ENCODE assay signal across 8 cellular contexts in the genomic region with DNA sequence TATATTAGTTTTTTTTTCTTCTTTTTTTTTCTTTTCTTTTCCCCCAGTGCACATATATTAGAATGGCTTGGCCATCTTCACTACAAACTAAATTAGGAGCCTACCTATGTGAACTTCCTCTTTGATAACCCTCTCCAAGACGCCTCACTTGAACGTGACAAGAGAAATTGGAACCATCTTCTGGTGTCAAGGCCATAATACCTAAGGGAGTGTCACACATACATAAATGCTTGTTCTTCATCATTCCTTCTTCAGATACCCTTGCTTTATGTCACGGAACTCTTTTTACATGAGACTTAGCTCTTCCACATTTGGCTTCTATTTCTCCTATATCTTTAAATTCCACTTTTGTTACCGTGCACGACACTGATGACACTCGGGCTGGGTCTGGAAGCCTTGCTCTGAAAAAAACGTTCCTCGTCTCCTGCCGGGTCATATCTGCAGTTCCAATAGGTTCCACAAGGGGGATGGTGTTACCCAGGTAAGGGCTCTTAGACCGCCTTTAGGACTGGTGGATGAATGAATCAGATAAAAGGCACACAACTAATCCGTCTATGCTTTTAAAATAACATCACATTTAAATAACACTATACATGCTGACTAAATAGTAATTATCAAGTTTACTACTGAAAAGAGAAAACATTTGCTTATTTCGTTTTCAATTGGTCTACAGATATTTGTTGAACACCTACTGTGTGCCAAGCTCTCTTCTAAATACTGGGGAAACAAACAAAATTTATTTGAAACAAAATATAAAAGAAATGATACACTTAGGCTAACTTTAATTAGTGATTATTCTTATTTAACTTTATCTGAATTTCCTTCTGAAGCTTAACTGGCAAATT. TPM values are rescaled to one million over a fixed set of nuclear protein-coding genes. Genes with fewer than 3 reads are reported as not detected.
DNase-seq lines count a peak whose midpoint lies in the region; ATAC-seq and TF ChIP-seq lines count a peak whose summit lies in the region.

No MANE protein-coding gene starts in this region.

- TF ChIP-seq CTCF in GM12873 (IDR thresholded peaks at IDR 0.05; ENCODE audit: insufficient read depth, low read depth, low read length, missing control alignments) (peak; percentile 68), H9 (conservative IDR thresholded peaks at IDR 0.05) (peak; percentile 71), WERI-Rb-1 (IDR thresholded peaks at IDR 0.05; ENCODE audit: low read depth, low read length) (peak; percentile 60), mammary epithelial cell (conservative IDR thresholded peaks at IDR 0.05 in 1 of 2, IDR thresholded peaks at IDR 0.05 in 1 of 2; ENCODE audit: extremely low read depth in 1 of 2, insufficient read depth in 1 of 2, low read depth in 1 of 2, low read length in 2 of 2) (peak; percentile 58 to 76), liver (IDR thresholded peaks at IDR 0.05; ENCODE audit: low read depth, low read length, missing input control) (peak; percentile 66)

- H3K4ac ChIP-seq in H9 (ENCODE audit: low read depth, low read length), result no peak overlapping the region

- no peaks in the 10 kb centered on the region for H3K79me2 ChIP-seq in H9 (ENCODE audit: insufficient read depth, low read length)
- H3K79me2 ChIP-seq in mammary epithelial cell (ENCODE audit: insufficient read depth, low read length), result no peaks in the 10 kb centered on the region

- no peak overlapping the region for H2BK20ac ChIP-seq in H9 (ENCODE audit: low read depth, low read length, poor library complexity, severe bottlenecking)

- H3K9me3 ChIP-seq in H9 (ENCODE audit: control insufficient read depth, low read depth, low read length), result peaks cover 34% of the 10 kb centered on the region
- H3K9me3 ChIP-seq in WERI-Rb-1 (ENCODE audit: severe bottlenecking), result no peaks in the 10 kb centered on the region
- no peaks in the 10 kb centered on the region for H3K9me3 ChIP-seq in mammary epithelial cell (replicated peaks; ENCODE audit: insufficient read depth, low read length)
- H3K9me3 ChIP-seq in liver (ENCODE audit: control insufficient read depth in 4 of 4, low read length in 3 of 4), result no peaks in the 10 kb centered on the region

- no peak overlapping the region for H3K27ac Mint-ChIP-seq in H9

- CTCF ChIA-PET in mammary epithelial cell (lab: Charles Lee; ENCODE audit: low non-redundant PET), result no interaction called here

- H2BK12ac ChIP-seq in H9 (ENCODE audit: insufficient read length, low read depth, low read length), result no peak overlapping the region

- H4K5ac ChIP-seq in H9 (ENCODE audit: insufficient read length, low read depth, low read length), result no peak overlapping the region

- DNase-seq in H9, result peak; percentile 51
- DNase-seq in NCI-H1417 (lab: John Stamatoyannopoulos, UW), result peak; percentile 52 to 80 (median 55)
- DNase-seq in WERI-Rb-1, result peak; percentile 80
- peak; percentile 55 for DNase-seq in mammary epithelial cell
- peak; percentile 76 for DNase-seq in stimulated activated CD8-positive, alpha-beta memory T cell treated with anti-CD3 and anti-CD28 coated beads, Interleukin-4, amount 100 ng/mL, for 48 hours

- no peak overlapping the region for H2BK5ac ChIP-seq in H9 (ENCODE audit: insufficient read length, low read length)

- H3K23me2 ChIP-seq in H9 (ENCODE audit: insufficient read length, low read depth, low read length, poor library complexity, severe bottlenecking), result no peaks in the 10 kb centered on the region

- no peak overlapping the region for H2BK120ac ChIP-seq in H9 (ENCODE audit: low read depth, low read length, poor library complexity, severe bottlenecking)

- no peak overlapping the region for H3K14ac ChIP-seq in H9 (ENCODE audit: insufficient read depth, low read length)

- intact Hi-C loops in mammary epithelial cell (cut with micrococcal nuclease), result loop anchor here (1.0 to 5.0 kb wide), 2 partner anchors 66 to 235 kb away; no protein-coding TSS in a partner anchor

- no peak overlapping the region for H2BK15ac ChIP-seq in H9 (ENCODE audit: low read depth, low read length)

- H3K4me1 Mint-ChIP-seq in H9, result peaks cover 0 to 2% of the 10 kb centered on the region in 2 experiments; a peak in 2 of 4 replicates

- H3K27ac ChIP-seq in H9 (ENCODE audit: insufficient read length, low read depth, low read length) (no peak overlapping the region), WERI-Rb-1 (no peak overlapping the region), mammary epithelial cell (ENCODE audit: insufficient read depth, low read depth, low read length) (no peak overlapping the region), liver (ENCODE audit: low read depth in 1 of 2, low read length in 2 of 2) (no peak overlapping the region)

- H3K27me3 ChIP-seq in H9 (ENCODE audit: insufficient read depth, low read length), result no peaks in the 10 kb centered on the region
- peaks cover 6% of the 10 kb centered on the region for H3K27me3 ChIP-seq in WERI-Rb-1 (ENCODE audit: insufficient read depth, low read depth, severe bottlenecking)
- no peaks in the 10 kb centered on the region for H3K27me3 ChIP-seq in mammary epithelial cell (ENCODE audit: insufficient read depth, low read length)
- no peaks in the 10 kb centered on the region for H3K27me3 ChIP-seq in liver (ENCODE audit: control insufficient read depth in 4 of 4, insufficient read depth in 4 of 4, low read length in 3 of 4)

- BruUV-seq in mammary epithelial cell (replicated peaks; lab: Mats Ljungman, UMichigan), result no TSS peak

- H3K4me3 ChIP-seq in WERI-Rb-1 (ENCODE audit: low read depth, low read length) (no peak overlapping the region), mammary epithelial cell (replicated peaks in 1 of 3; ENCODE audit: insufficient read depth in 1 of 3, low read depth in 2 of 3, low read length in 3 of 3) (no peak overlapping the region), liver (ENCODE audit: low read depth in 1 of 3, low read length in 3 of 3) (no peak overlapping the region)

- no peak overlapping the region for H3K4me3 Mint-ChIP-seq in H9

- H4K91ac ChIP-seq in H9 (ENCODE audit: insufficient read length, low read depth, low read length), result no peak overlapping the region

- H3K4me1 ChIP-seq in H9 (ENCODE audit: insufficient read depth, low read length) (no peaks in the 10 kb centered on the region), mammary epithelial cell (ENCODE audit: insufficient read depth, low read length) (no peaks in the 10 kb centered on the region), liver (ENCODE audit: control insufficient read depth in 4 of 4, insufficient read depth in 4 of 4, low read length in 3 of 4) (no peaks in the 10 kb centered on the region)

- in situ Hi-C loops in mammary epithelial cell (cut with MboI; ENCODE audit: low sequenced_read_pairs in 2 of 2), result no loop called here

- H3K79me1 ChIP-seq in H9 (ENCODE audit: insufficient read depth, low read depth, low read length, poor library complexity, severe bottlenecking), result no peaks in the 10 kb centered on the region

- H3K36me3 ChIP-seq in WERI-Rb-1, result no peaks in the 10 kb centered on the region
- no peaks in the 10 kb centered on the region for H3K36me3 ChIP-seq in mammary epithelial cell (ENCODE audit: insufficient read depth, low read length)
- no peaks in the 10 kb centered on the region for H3K36me3 ChIP-seq in liver (ENCODE audit: control insufficient read depth in 4 of 4, insufficient read depth in 3 of 4, low read depth in 1 of 4, low read length in 3 of 4)

- H3K56ac ChIP-seq in H9 (ENCODE audit: insufficient read length, low read depth, low read length), result no peak overlapping the region

- H3K9ac ChIP-seq in H9 (ENCODE audit: extremely low read depth, insufficient read length, low read length) (no peak overlapping the region), mammary epithelial cell (ENCODE audit: insufficient read depth, low read length) (no peak overlapping the region), liver (ENCODE audit: low read depth in 1 of 2, low read length in 2 of 2) (no peak overlapping the region)

- H2AFZ ChIP-seq in H9 (ENCODE audit: low read length) (no peak overlapping the region), mammary epithelial cell (ENCODE audit: low read depth, low read length) (no peak overlapping the region)

- H3K18ac ChIP-seq in H9 (ENCODE audit: insufficient read length, low read depth, low read length), result no peak overlapping the region

- no peak overlapping the region for H4K8ac ChIP-seq in H9 (replicated peaks; ENCODE audit: insufficient read length, low read depth, low read length)

- peaks cover 64 to 79% of the 10 kb centered on the region in 2 experiments for H3K9me3 Mint-ChIP-seq in H9

- no peak for ATAC-seq in HG02973 (IDR thresholded peaks at IDR 0.05; ENCODE audit: unreplicated experiment)

- dilution Hi-C loops in mammary epithelial cell (cut with HindIII; ENCODE audit: low sequenced_read_pairs), result no loop called here

- H4K20me1 ChIP-seq in H9 (ENCODE audit: control insufficient read depth, insufficient read depth, insufficient read length), result no peaks in the 10 kb centered on the region
- no peaks in the 10 kb centered on the region for H4K20me1 ChIP-seq in mammary epithelial cell (ENCODE audit: insufficient read depth, low read length)

- H3K36me3 Mint-ChIP-seq in H9 (ENCODE audit: insufficient read depth in 1 of 3, low read depth in 3 of 3), result peaks cover 0 to 2% (median 0%) of the 10 kb centered on the region in 3 experiments; a peak in 1 of 7 replicates

- no peak overlapping the region for H3T11ph ChIP-seq in H9 (ENCODE audit: low read length)

- H2AK5ac ChIP-seq in H9 (ENCODE audit: insufficient read length, low read length), result no peak overlapping the region

- WGBS in H9 (ENCODE audit: extremely low coverage, insufficient read length, low lambda C conversion rate), result no CpG with 5 or more reads among the region's 12 CpGs
- WGBS in mammary epithelial cell (ENCODE audit: low coverage, missing lambda C conversion rate), result 9% methylated on average over 12 of the region's 12 CpGs
- WGBS in liver, result 5% methylated on average over 12 of the region's 12 CpGs

- H3K4me2 ChIP-seq in H9 (ENCODE audit: insufficient read depth, insufficient read length, low read length), result no peak overlapping the region
- no peak overlapping the region for H3K4me2 ChIP-seq in mammary epithelial cell (ENCODE audit: insufficient read depth, low read depth, low read length)

- H3K27me3 Mint-ChIP-seq in H9 (ENCODE audit: low read depth), result peaks cover 3% of the 10 kb centered on the region; the same call in 1 of the 2 replicates

- H3K23ac ChIP-seq in H9 (ENCODE audit: insufficient read length, low read depth, low read length), result no peak overlapping the region

- peak; percentile 76 to 86 for TF ChIP-seq RAD21 in liver (IDR thresholded peaks at IDR 0.05)

TF ChIP-seq in liver, 16 proteins besides CTCF, POLR2A, EP300 and RAD21 (continues in another document):
- no peak for TF ChIP-seq SP1 (IDR thresholded peaks at IDR 0.05)
- no peak for TF ChIP-seq EGR1 (IDR thresholded peaks at IDR 0.05; ENCODE audit: low read depth in 2 of 2)
- no peak for TF ChIP-seq HNF4A (conservative IDR thresholded peaks at IDR 0.05)
- TF ChIP-seq YY1 (IDR thresholded peaks at IDR 0.05), result no peak

RNA-seq across cellular contexts. Expression of a gene that starts 19.9 kb away (rescaled TPM):
- total RNA-seq in H9 (2021) (not detected in 2 replicates), mammary epithelial cell (not detected), liver (not detected)
- polyA plus RNA-seq in mammary epithelial cell (not detected), liver (not detected)
- not detected for polyA minus RNA-seq in mammary epithelial cell

RNA-seq across cellular contexts. Expression of a gene that starts 37.3 kb away (rescaled TPM):
- total RNA-seq in H9 (2021) (not detected in 2 replicates), mammary epithelial cell (not detected), liver (not detected)
- polyA plus RNA-seq in mammary epithelial cell (not detected), liver (not detected)
- not detected for polyA minus RNA-seq in mammary epithelial cell
